11 cellular contexts compared by ENCODE assay signal in the genomic region with DNA sequence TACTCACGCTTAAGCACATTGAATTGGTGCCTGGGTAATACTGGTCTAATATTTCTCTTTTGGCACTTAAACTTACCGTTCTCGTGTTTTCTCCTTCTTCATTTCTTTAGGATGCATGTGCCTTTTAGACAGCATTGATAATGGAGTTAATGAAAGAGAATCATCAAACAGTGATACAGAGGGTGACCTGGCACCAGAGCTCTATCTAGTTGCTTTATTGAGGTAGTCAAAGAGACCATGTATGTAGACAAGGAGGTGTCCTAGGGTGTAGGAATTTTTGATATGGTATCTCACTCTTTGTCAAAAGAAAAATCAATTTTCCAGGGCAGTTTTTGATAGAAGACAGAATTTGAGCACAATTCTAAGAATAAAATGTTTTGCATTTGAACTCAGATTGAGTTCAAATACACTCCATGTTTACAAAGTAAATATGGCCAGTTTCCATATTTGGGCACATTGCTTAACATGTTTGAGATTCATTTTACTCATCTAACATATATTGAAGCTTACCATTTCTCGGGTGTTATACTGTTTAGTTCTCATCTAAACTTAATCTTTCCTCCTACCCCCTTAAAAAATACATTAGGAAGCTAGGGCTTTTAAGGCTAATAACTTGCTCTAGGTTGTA.
DNase-seq lines count a peak whose midpoint lies in the region; ATAC-seq and TF ChIP-seq lines count a peak whose summit lies in the region.
"Had no signal": no experiment of that assay in that cellular context is flagged by ENCODE, and none has a peak within 500 bp of the region (broad histone marks: within the 10 kb centered on the region; RNA-seq: fewer than 3 reads in every experiment).

No MANE protein-coding gene starts in this region.

- H3K4me1 Mint-ChIP-seq in endodermal cell: peaks cover 50% of the 10 kb centered on the region
- H3K4me1 Mint-ChIP-seq: CD4-positive, CD25-positive, alpha-beta regulatory T cell; IgD-negative memory B cell had no signal

- 96 to 100% methylated on average over 3 to 4 of the region's 4 CpGs for WGBS in endodermal cell (ENCODE audit: insufficient coverage in 1 of 2, insufficient read length in 1 of 2), 2 experiments
- WGBS in right lobe of liver (ENCODE audit: insufficient coverage, low coverage, low lambda C conversion rate, missing lambda C conversion rate): 30% methylated on average over 4 of the region's 4 CpGs

- H3K79me2 ChIP-seq in PC-3 (ENCODE audit: low read length): peaks cover 4% of the 10 kb centered on the region; the same call in 1 of the 2 replicates

- CTCF ChIA-PET in PC-3 (lab: Charles Lee): interaction anchor here (0.8 kb wide), 1 partner anchor 65 kb away, joined by 3 read pairs; no protein-coding TSS in a partner anchor

- DNase-seq in PC-3 (peak; percentile 18), endodermal cell (no peak), right lobe of liver (no peak), amniotic stem cell (lab: John Stamatoyannopoulos, UW) (no peak), SIG-M5 (lab: John Stamatoyannopoulos, UW) (no peak), globus pallidus (ENCODE audit: low spot score) (no peak)
- DNase-seq: CD4-positive, CD25-positive, alpha-beta regulatory T cell; GOT3 had no signal

- no peak for ATAC-seq in PC-3
- peak; percentile 67 to 85 (median 76) for ATAC-seq in right lobe of liver

- H3K27me3 Mint-ChIP-seq in endodermal cell (ENCODE audit: insufficient read depth): no peaks in the 10 kb centered on the region

- no TSS peak for BruUV-seq in PC-3 (replicated peaks; lab: Mats Ljungman, UMichigan)

- no peak overlapping the region for H2AFZ ChIP-seq in PC-3 (ENCODE audit: low read length)

- peak overlapping the region; percentile 14 for H3K27ac Mint-ChIP-seq in endodermal cell
- H3K27ac Mint-ChIP-seq: CD4-positive, CD25-positive, alpha-beta regulatory T cell; IgD-negative memory B cell had no signal

- no peak overlapping the region for H3K4me2 ChIP-seq in PC-3 (ENCODE audit: low read length)
- H3K4me2 ChIP-seq: BLaER1 had no signal

- H3K9ac ChIP-seq in PC-3 (ENCODE audit: low read length) (no peak overlapping the region), endodermal cell (ENCODE audit: extremely low read depth, low read length, poor library complexity, severe bottlenecking) (no peak overlapping the region)
- H3K9ac ChIP-seq: BLaER1 had no signal

- H3K4me1 ChIP-seq in PC-3 (ENCODE audit: insufficient read depth, low read length): no peaks in the 10 kb centered on the region
- peaks cover 9% of the 10 kb centered on the region for H3K4me1 ChIP-seq in endodermal cell (ENCODE audit: control insufficient read depth, insufficient read depth, low read length)
- peaks cover 0 to 43% (median 7%) of the 10 kb centered on the region in 4 donors for H3K4me1 ChIP-seq in right lobe of liver

- POLR2A ChIA-PET in PC-3 (lab: Charles Lee; ENCODE audit: unreplicated experiment): no interaction called here

- H3K27ac ChIP-seq in PC-3 (ENCODE audit: low read length): no peak overlapping the region
- no peak overlapping the region for H3K27ac ChIP-seq in endodermal cell (ENCODE audit: low read depth, low read length)
- H3K27ac ChIP-seq in right lobe of liver: peak overlapping the region in 2 of 3 donors; percentile 8 to 36
- H3K27ac ChIP-seq: BLaER1 had no signal

- intact Hi-C loops in PC-3 (cut with micrococcal nuclease) (no loop called here), right lobe of liver (cut with DNase I) (no loop called here)

- no peak overlapping the region for H3K4me3 Mint-ChIP-seq in endodermal cell
- H3K4me3 Mint-ChIP-seq: CD4-positive, CD25-positive, alpha-beta regulatory T cell; IgD-negative memory B cell had no signal

- H3K4me3 ChIP-seq in PC-3 (ENCODE audit: low read length): no peak overlapping the region
- H3K4me3 ChIP-seq in endodermal cell (ENCODE audit: low read length): no peak overlapping the region
- H3K4me3 ChIP-seq in right lobe of liver: peak overlapping the region in 1 of 3 donors; percentile 2
- H3K4me3 ChIP-seq: BLaER1, HAP-1 had no signal

- no peaks in the 10 kb centered on the region for H4K20me1 ChIP-seq in PC-3 (ENCODE audit: low read length)
- H4K20me1 ChIP-seq: BLaER1 had no signal

- H3K9me3 Mint-ChIP-seq in endodermal cell: no peaks in the 10 kb centered on the region

- H3K9me2 ChIP-seq in PC-3 (replicated peaks; ENCODE audit: low read length): no peaks in the 10 kb centered on the region

- H3K9me3 ChIP-seq in PC-3 (ENCODE audit: low read length) (no peaks in the 10 kb centered on the region), endodermal cell (ENCODE audit: control insufficient read depth, low read length) (no peaks in the 10 kb centered on the region), right lobe of liver (no peaks in the 10 kb centered on the region)
- H3K9me3 ChIP-seq: BLaER1, HAP-1 had no signal

- H3K36me3 Mint-ChIP-seq in endodermal cell (ENCODE audit: low read depth): peaks cover 11% of the 10 kb centered on the region
- H3K36me3 Mint-ChIP-seq: CD4-positive, CD25-positive, alpha-beta regulatory T cell; IgD-negative memory B cell had no signal

- no peak for TF ChIP-seq CTCF in PC-3 (conservative IDR thresholded peaks at IDR 0.05; ENCODE audit: low read depth, low read length)
- no peak for TF ChIP-seq CTCF in endodermal cell (conservative IDR thresholded peaks at IDR 0.05)
- TF ChIP-seq CTCF in right lobe of liver (IDR thresholded peaks at IDR 0.05): no peak

- H3K36me3 ChIP-seq in PC-3 (ENCODE audit: low read depth, low read length) (no peaks in the 10 kb centered on the region), endodermal cell (ENCODE audit: control insufficient read depth, insufficient read depth, low read length) (peaks cover 24% of the 10 kb centered on the region), right lobe of liver (no peaks in the 10 kb centered on the region)
- H3K36me3 ChIP-seq: BLaER1, HAP-1 had no signal

- H3K27me3 ChIP-seq in PC-3 (ENCODE audit: low read length) (no peaks in the 10 kb centered on the region), endodermal cell (ENCODE audit: control insufficient read depth, insufficient read depth, low read length, poor library complexity, severe bottlenecking) (no peaks in the 10 kb centered on the region), right lobe of liver (no peaks in the 10 kb centered on the region)
- H3K27me3 ChIP-seq: BLaER1 had no signal

- H3F3A ChIP-seq in PC-3 (ENCODE audit: low read length, unreplicated experiment): no peaks in the 10 kb centered on the region

- TF ChIP-seq POLR2A in right lobe of liver (IDR thresholded peaks at IDR 0.05): no peak

Comparison
In these comparisons a context has a peak if more than half of its experiments do, and no peak if none do; other contexts are left out.
1. H3K27ac ChIP-seq: peak in right lobe of liver (2 of 3); none in PC-3 (single experiment) and endodermal cell (single experiment).